In genomic region chr2:176637134-176637496, GRCh38 we compare ENCODE assay signal across 8 cellular contexts.
A peak's percentile ranks its signal among the peaks of the same experiment; 100 is the strongest.
DNase-seq lines count a peak whose midpoint lies in the region; ATAC-seq and TF ChIP-seq lines count a peak whose summit lies in the region.

No MANE protein-coding gene starts in this region.

- H3K36me3 Mint-ChIP-seq in mesothelial cell of epicardium, result no peaks in the 10 kb centered on the region

- H3K4me3 ChIP-seq in A673 (ENCODE audit: low read depth, low read length, poor library complexity, severe bottlenecking) (peak overlapping the region; percentile 76), H7 (ENCODE audit: insufficient read depth, low read depth, low read length) (peak overlapping the region; percentile 56), brain microvascular endothelial cell (ENCODE audit: low read depth, low read length) (peak overlapping the region; percentile 62)

- H3K27ac ChIP-seq in A673 (ENCODE audit: low read depth, low read length, poor library complexity, severe bottlenecking) (peak overlapping the region; percentile 89), brain microvascular endothelial cell (no peak overlapping the region)

- H3K4me3 Mint-ChIP-seq in mesothelial cell of epicardium, result peak overlapping the region; percentile 46

- intact Hi-C loops in A673 (cut with micrococcal nuclease; ENCODE audit: unreplicated experiment), result loop anchor here (5.0 kb wide), 3 partner anchors 85 to 510 kb away; no protein-coding TSS in a partner anchor

- no peaks in the 10 kb centered on the region for H3K27me3 ChIP-seq in A673 (replicated peaks; ENCODE audit: insufficient read depth, low read depth, low read length, poor library complexity)
- peaks cover 28% of the 10 kb centered on the region for H3K27me3 ChIP-seq in H7 (ENCODE audit: control insufficient read depth, insufficient read depth, low read length)
- H3K27me3 ChIP-seq in brain microvascular endothelial cell (replicated peaks), result peaks cover 15% of the 10 kb centered on the region

- H3K4me1 ChIP-seq in A673 (ENCODE audit: insufficient read depth, low read length, poor library complexity, severe bottlenecking), result peaks cover 30% of the 10 kb centered on the region

- BruUV-seq in A673 (replicated peaks; lab: Mats Ljungman, UMichigan), result TSS peak; percentile 76

- peaks cover 83% of the 10 kb centered on the region for H3K27me3 Mint-ChIP-seq in mesothelial cell of epicardium (ENCODE audit: low read depth)

- DNase-seq in A673 (ENCODE audit: low spot score) (no peak), H7 (no peak), brain microvascular endothelial cell (no peak), mesothelial cell of epicardium (ENCODE audit: low spot score in 2 of 2, unreplicated experiment in 2 of 2) (no peak), AML-193 (lab: John Stamatoyannopoulos, UW) (no peak), NCI-H524 treated with DMSO at 0.1 percent for 48 hours (lab: John Stamatoyannopoulos, UW) (no peak), cerebellum (ENCODE audit: low spot score) (no peak)

- POLR2A ChIA-PET in A673 (lab: Charles Lee; ENCODE audit: low non-redundant PET), result interaction anchor here (0.6 kb wide), 2 partner anchors 16 to 510 kb away, joined by 4 read pairs; no protein-coding TSS in a partner anchor

- H3K9me3 Mint-ChIP-seq in mesothelial cell of epicardium, result no peaks in the 10 kb centered on the region

- H3K4me1 Mint-ChIP-seq in mesothelial cell of epicardium, result peaks cover 4% of the 10 kb centered on the region

- no peaks in the 10 kb centered on the region for H3K36me3 ChIP-seq in A673 (ENCODE audit: insufficient read depth, low read length, poor library complexity, severe bottlenecking)
- H3K36me3 ChIP-seq in H7 (replicated peaks; ENCODE audit: control insufficient read depth, insufficient read depth, low read length), result no peaks in the 10 kb centered on the region
- no peaks in the 10 kb centered on the region for H3K36me3 ChIP-seq in brain microvascular endothelial cell (replicated peaks)

- in situ Hi-C loops in brain microvascular endothelial cell (cut with HindIII; ENCODE audit: low pct_ligation_motif_present, low sequenced_read_pairs), result loop anchor here (25.0 kb wide), 1 partner anchor 500 kb away; the partner anchor contains the start of gene HOXD8

- TF ChIP-seq CTCF in A673 (conservative IDR thresholded peaks at IDR 0.05; ENCODE audit: low read depth, low read length) (no peak), brain microvascular endothelial cell (IDR thresholded peaks at IDR 0.05; ENCODE audit: low read depth, low read length, missing control alignments) (no peak), mesothelial cell of epicardium (IDR thresholded peaks at IDR 0.05; ENCODE audit: unreplicated experiment) (no peak)

- no peaks in the 10 kb centered on the region for H3K9me3 ChIP-seq in A673 (ENCODE audit: low read depth, low read length, poor library complexity, severe bottlenecking)

- CTCF ChIA-PET in A673 (lab: Charles Lee), result interaction anchor here (0.8 to 2.9 kb wide), 5 partner anchors 13 to 510 kb away, joined by 3 to 11 read pairs (median 6); no protein-coding TSS in a partner anchor

- no peak for ATAC-seq in HG02642 (IDR thresholded peaks at IDR 0.05; ENCODE audit: poor library complexity, unreplicated experiment)

- H3K27ac Mint-ChIP-seq in mesothelial cell of epicardium, result no peak overlapping the region
